ENCODE assay signal across 10 cellular contexts in genomic region chr16:53457670-53458069, GRCh38. TPM values are rescaled to one million over a fixed set of nuclear protein-coding genes. Genes with fewer than 3 reads are reported as not detected.
A peak's percentile ranks its signal among the peaks of the same experiment; 100 is the strongest.
DNase-seq lines count a peak whose midpoint lies in the region; ATAC-seq and TF ChIP-seq lines count a peak whose summit lies in the region.
"Had no signal": no experiment of that assay in that cellular context is flagged by ENCODE, and none has a peak within 500 bp of the region (broad histone marks: within the 10 kb centered on the region; RNA-seq: fewer than 3 reads in every experiment).

No MANE protein-coding gene starts in this region.

- WGBS in mesenchymal stem cell: 100% methylated on average over 1 of the region's 2 CpGs
- WGBS in psoas muscle, 3 donors: 90 to 98% (median 98%) methylated on average over 2 of the region's 2 CpGs

- H3K36me3 ChIP-seq in upper lobe of right lung (peaks cover 98% of the 10 kb centered on the region), mesenchymal stem cell (ENCODE audit: control insufficient read depth in 1 of 2, insufficient read depth in 2 of 2, low read depth in 1 of 2, low read length in 2 of 2) (peaks cover 9 to 88% of the 10 kb centered on the region in 2 experiments), psoas muscle (ENCODE audit: insufficient read depth in 1 of 2, low read depth in 1 of 2) (peaks cover 12 to 100% of the 10 kb centered on the region in 2 donors)

- H2AFZ ChIP-seq in mesenchymal stem cell (ENCODE audit: low read depth, low read length): no peak overlapping the region

- H3K4me3 ChIP-seq in upper lobe of right lung (no peak overlapping the region), mesenchymal stem cell (ENCODE audit: insufficient read depth in 1 of 2, low read depth in 1 of 2, low read length in 2 of 2) (no peak overlapping the region), psoas muscle (no peak overlapping the region)

- no peak overlapping the region for H3K4ac ChIP-seq in mesenchymal stem cell (ENCODE audit: low read depth in 1 of 2, low read length in 2 of 2)

- no peak overlapping the region for H4K91ac ChIP-seq in mesenchymal stem cell (ENCODE audit: low read length)

- H3K4me3 Mint-ChIP-seq in immature natural killer cell: peak overlapping the region; percentile 81 to 92 (median 85)

- H3K27ac ChIP-seq in upper lobe of right lung (no peak overlapping the region), mesenchymal stem cell (ENCODE audit: low read length, poor library complexity, severe bottlenecking) (no peak overlapping the region), psoas muscle (no peak overlapping the region)

- peaks cover 40 to 60% (median 55%) of the 10 kb centered on the region in 3 donors for H3K36me3 Mint-ChIP-seq in immature natural killer cell

- no peak overlapping the region for H2BK15ac ChIP-seq in mesenchymal stem cell (ENCODE audit: low read depth, poor library complexity, severe bottlenecking)

- H3K27me3 ChIP-seq in upper lobe of right lung: no peaks in the 10 kb centered on the region
- H3K27me3 ChIP-seq in mesenchymal stem cell (ENCODE audit: control insufficient read depth in 1 of 2, insufficient read depth in 1 of 2, low read length in 2 of 2): no peaks in the 10 kb centered on the region
- no peaks in the 10 kb centered on the region for H3K27me3 ChIP-seq in psoas muscle (ENCODE audit: insufficient read depth in 3 of 3, low read length in 2 of 3)
- H3K27me3 ChIP-seq: heart left ventricle had no signal

- no peak for TF ChIP-seq CTCF in upper lobe of right lung (IDR thresholded peaks at IDR 0.05)
- TF ChIP-seq CTCF in psoas muscle (IDR thresholded peaks at IDR 0.05): no peak

- H3K14ac ChIP-seq in mesenchymal stem cell (ENCODE audit: low read length in 2 of 2): no peak overlapping the region

- no peak overlapping the region for H3K9ac ChIP-seq in mesenchymal stem cell (ENCODE audit: low read length)

- H2AK5ac ChIP-seq in mesenchymal stem cell (ENCODE audit: low read length, severe bottlenecking): no peak overlapping the region

- H3K79me1 ChIP-seq in mesenchymal stem cell (replicated peaks; ENCODE audit: low read length, poor library complexity, severe bottlenecking): no peaks in the 10 kb centered on the region

- no peak overlapping the region for H4K8ac ChIP-seq in mesenchymal stem cell (ENCODE audit: low read length)

- H3K4me2 ChIP-seq in mesenchymal stem cell (ENCODE audit: low read length, poor library complexity, severe bottlenecking): no peak overlapping the region

- H3K9me3 ChIP-seq in upper lobe of right lung: no peaks in the 10 kb centered on the region
- no peaks in the 10 kb centered on the region for H3K9me3 ChIP-seq in mesenchymal stem cell (ENCODE audit: control insufficient read depth, low read length)
- no peaks in the 10 kb centered on the region for H3K9me3 ChIP-seq in psoas muscle
- H3K9me3 ChIP-seq: heart left ventricle had no signal

- H3K4me1 Mint-ChIP-seq in immature natural killer cell: peaks cover 80 to 94% of the 10 kb centered on the region in 2 donors

- H2BK5ac ChIP-seq in mesenchymal stem cell (ENCODE audit: low read depth, low read length, poor library complexity, severe bottlenecking): no peak overlapping the region

- H3K9me3 Mint-ChIP-seq in immature natural killer cell: no peaks in the 10 kb centered on the region

- H2BK12ac ChIP-seq in mesenchymal stem cell (ENCODE audit: low read length in 2 of 2): no peak overlapping the region

- peak overlapping the region; percentile 86 to 96 (median 92) for H3K27ac Mint-ChIP-seq in immature natural killer cell

- intact Hi-C loops in upper lobe of right lung (cut with DNase I) (no loop called here), psoas muscle (cut with DNase I) (loop anchor here in 1 of 2 donors (10.0 kb wide), 1 partner anchor 143 kb away; no protein-coding TSS in a partner anchor)

- peaks cover 9 to 17% (median 14%) of the 10 kb centered on the region in 3 donors for H3K27me3 Mint-ChIP-seq in immature natural killer cell (ENCODE audit: low read depth in 3 of 3)

- H3K23ac ChIP-seq in mesenchymal stem cell (ENCODE audit: low read length in 2 of 2): no peak overlapping the region

- no peak overlapping the region for H2BK120ac ChIP-seq in mesenchymal stem cell (ENCODE audit: low read depth, low read length)

- peak; percentile 6 to 40 (median 20) for DNase-seq in activated CD4-positive, CD25-positive, alpha-beta regulatory T cell (lab: John Stamatoyannopoulos, UW)
- DNase-seq in immature natural killer cell (peak; percentile 89 to 91 (median 89)), upper lobe of right lung (no peak), mesenchymal stem cell (no peak), psoas muscle (no peak), nucleus accumbens (lab: John Stamatoyannopoulos, UW) (no peak)
- DNase-seq: heart left ventricle, IMR-90 had no signal

- ATAC-seq in GM19023 (IDR thresholded peaks at IDR 0.05; ENCODE audit: unreplicated experiment) (peak; percentile 100), HG03039 (IDR thresholded peaks at IDR 0.05; ENCODE audit: unreplicated experiment) (peak; percentile 99), upper lobe of right lung (peak; percentile 72), psoas muscle (no peak)

- no peak overlapping the region for H3K18ac ChIP-seq in mesenchymal stem cell (ENCODE audit: low read depth in 1 of 2, low read length in 2 of 2)

- no peaks in the 10 kb centered on the region for H3K4me1 ChIP-seq in upper lobe of right lung
- H3K4me1 ChIP-seq in mesenchymal stem cell (ENCODE audit: control insufficient read depth, insufficient read depth, low read depth, low read length): no peaks in the 10 kb centered on the region
- H3K4me1 ChIP-seq in psoas muscle: no peaks in the 10 kb centered on the region

RNA-seq across cellular contexts. Expression of gene RBL2, which starts 23.4 kb away (rescaled TPM):
- polyA plus RNA-seq in immature natural killer cell: 100 to 1,000 TPM; 140 to 194 (median 186) TPM
- total RNA-seq in upper lobe of right lung: 97.9 TPM
- polyA plus RNA-seq in mesenchymal stem cell (2013, experiment 1 of 2): 18.1 TPM
- polyA plus RNA-seq in mesenchymal stem cell (2013, experiment 2 of 2): 18.5 TPM
- total RNA-seq in psoas muscle: 10 to 100 TPM; 34.2 to 37.4 (median 36.5) TPM
- polyA plus RNA-seq in psoas muscle: 10 to 100 TPM; 16.7 to 45.0 (median 23.4) TPM

RNA-seq across cellular contexts. Expression of gene AKTIP, which starts 45.3 kb away (rescaled TPM):
- 10 to 100 TPM; 23.3 to 32.0 (median 30.9) TPM for polyA plus RNA-seq in immature natural killer cell
- 40.7 TPM for total RNA-seq in upper lobe of right lung
- 13.0 TPM for polyA plus RNA-seq in mesenchymal stem cell (2013, experiment 1 of 2)
- polyA plus RNA-seq in mesenchymal stem cell (2013, experiment 2 of 2): 14.0 TPM
- total RNA-seq in psoas muscle: 10 to 100 TPM; 62.5 to 78.8 (median 66.8) TPM
- polyA plus RNA-seq in psoas muscle: 10 to 100 TPM; 27.6 to 88.1 (median 44.2) TPM

Comparison
In these comparisons a context has a peak if more than half of its experiments do, and no peak if none do; other contexts are left out.
1. ATAC-seq: peak in GM19023 (single experiment), HG03039 (single experiment) and upper lobe of right lung (single experiment); none in psoas muscle (0 of 4).
2. DNase-seq: peak in activated CD4-positive, CD25-positive, alpha-beta regulatory T cell (4 of 4) and immature natural killer cell (3 of 3); none in upper lobe of right lung (single experiment), mesenchymal stem cell (single experiment), psoas muscle (0 of 2) and nucleus accumbens (0 of 56).